10 cellular contexts compared by ENCODE assay signal in genomic region chr12:42568952-42569916, GRCh38. TPM values are rescaled to one million over a fixed set of nuclear protein-coding genes. Genes with fewer than 3 reads are reported as not detected.
A peak's percentile ranks its signal among the peaks of the same experiment; 100 is the strongest.
DNase-seq lines count a peak whose midpoint lies in the region; ATAC-seq and TF ChIP-seq lines count a peak whose summit lies in the region.
"Had no signal": no experiment of that assay in that cellular context is flagged by ENCODE, and none has a peak within 500 bp of the region (broad histone marks: within the 10 kb centered on the region; RNA-seq: fewer than 3 reads in every experiment).

No MANE protein-coding gene starts in this region.

- peak; percentile 47 to 63 for TF ChIP-seq CTCF in Caco-2 (IDR thresholded peaks at IDR 0.05; ENCODE audit: insufficient read depth in 1 of 2, low read depth in 1 of 2, low read length in 1 of 2, severe bottlenecking in 1 of 2, unreplicated experiment in 1 of 2)
- peak in 4 of 6 experiments; percentile 45 to 51 (median 48) for TF ChIP-seq CTCF in Peyer's patch (IDR thresholded peaks at IDR 0.05)
- TF ChIP-seq CTCF in fibroblast of lung (conservative IDR thresholded peaks at IDR 0.05 in 1 of 2, IDR thresholded peaks at IDR 0.05 in 1 of 2; ENCODE audit: low read depth in 1 of 2, low read length in 2 of 2): peak; percentile 56 to 68
- TF ChIP-seq CTCF in parathyroid adenoma (IDR thresholded peaks at IDR 0.05): peak; percentile 53

- peaks cover 7% of the 10 kb centered on the region for H3K4me1 Mint-ChIP-seq in Caco-2 (ENCODE audit: low read depth, unreplicated experiment)
- no peaks in the 10 kb centered on the region for H3K4me1 Mint-ChIP-seq in activated CD4-positive, alpha-beta T cell treated with anti-CD3 and anti-CD28 coated beads for 36 hours

- H3K27me3 Mint-ChIP-seq in Caco-2 (ENCODE audit: insufficient read depth, unreplicated experiment): no peaks in the 10 kb centered on the region
- H3K27me3 Mint-ChIP-seq in activated CD4-positive, alpha-beta T cell treated with anti-CD3 and anti-CD28 coated beads for 36 hours: peaks cover 10% of the 10 kb centered on the region

- peak; percentile 71 for ATAC-seq in GM19372 (IDR thresholded peaks at IDR 0.05; ENCODE audit: low read depth, unreplicated experiment)
- ATAC-seq in activated CD4-positive, alpha-beta T cell treated with anti-CD3 and anti-CD28 coated beads for 36 hours: no peak

- H3K4me3 Mint-ChIP-seq in Caco-2 (ENCODE audit: unreplicated experiment): no peak overlapping the region
- no peak overlapping the region for H3K4me3 Mint-ChIP-seq in activated CD4-positive, alpha-beta T cell treated with anti-CD3 and anti-CD28 coated beads for 36 hours

- CTCF ChIA-PET in Caco-2 (lab: Charles Lee): interaction anchor here (0.8 to 2.1 kb wide), 3 partner anchors 85 to 133 kb away, joined by 3 to 58 read pairs (median 4); no protein-coding TSS in a partner anchor
- CTCF ChIA-PET in activated CD4-positive, alpha-beta T cell treated with anti-CD3 and anti-CD28 coated beads for 36 hours (lab: Charles Lee): interaction anchor here (0.5 to 2.2 kb wide), 11 partner anchors 9 to 729 kb away, joined by 3 to 17 read pairs (median 3); no protein-coding TSS in a partner anchor

- no peaks in the 10 kb centered on the region for H4K20me1 ChIP-seq in fibroblast of lung (ENCODE audit: control insufficient read depth, extremely low read depth, insufficient read depth, low read length)

- H2AFZ ChIP-seq in fibroblast of lung (ENCODE audit: low read length) (no peak overlapping the region), parathyroid adenoma (no peak overlapping the region)

- intact Hi-C loops in Caco-2 (cut with micrococcal nuclease; ENCODE audit: unreplicated experiment): loop anchor here (1.0 to 5.0 kb wide), 6 partner anchors 86 to 1622 kb away; no protein-coding TSS in a partner anchor
- intact Hi-C loops in activated CD4-positive, alpha-beta T cell treated with anti-CD3 and anti-CD28 coated beads for 36 hours (cut with DNase I, micrococcal nuclease): loop anchor here in 1 of 2 experiments (1.0 to 5.0 kb wide), 3 partner anchors 87 to 1622 kb away; no protein-coding TSS in a partner anchor

- H3K4me2 ChIP-seq in fibroblast of lung (ENCODE audit: extremely low read depth, insufficient read depth, low read length): no peak overlapping the region
- H3K4me2 ChIP-seq in parathyroid adenoma (ENCODE audit: low read length): no peak overlapping the region

- no peaks in the 10 kb centered on the region for H3K9me3 ChIP-seq in Caco-2
- H3K9me3 ChIP-seq in HUES48 (ENCODE audit: control insufficient read depth, insufficient read depth, low read length): no peaks in the 10 kb centered on the region
- H3K9me3 ChIP-seq in Peyer's patch: no peaks in the 10 kb centered on the region
- no peaks in the 10 kb centered on the region for H3K9me3 ChIP-seq in fibroblast of lung (ENCODE audit: control insufficient read depth, insufficient read depth, low read depth, low read length)
- H3K9me3 ChIP-seq in parathyroid adenoma (ENCODE audit: control insufficient read depth, low read length): no peaks in the 10 kb centered on the region
- H3K9me3 ChIP-seq: neutrophil, SJSA1 had no signal

- no peaks in the 10 kb centered on the region for H3K9me3 Mint-ChIP-seq in Caco-2 (ENCODE audit: unreplicated experiment)
- no peaks in the 10 kb centered on the region for H3K9me3 Mint-ChIP-seq in activated CD4-positive, alpha-beta T cell treated with anti-CD3 and anti-CD28 coated beads for 36 hours (ENCODE audit: low read depth)

- DNase-seq in Caco-2: peak in 1 of 2 experiments; percentile 56
- DNase-seq in Peyer's patch: no peak
- DNase-seq in fibroblast of lung (ENCODE audit: low read depth in 2 of 2): peak; percentile 64 to 83
- DNase-seq in NCI-H345 (lab: John Stamatoyannopoulos, UW): no peak
- no peak for DNase-seq in activated CD4-positive, alpha-beta T cell treated with anti-CD3 and anti-CD28 coated beads for 36 hours

- H3K36me3 Mint-ChIP-seq in Caco-2 (ENCODE audit: insufficient read depth, unreplicated experiment): no peaks in the 10 kb centered on the region
- no peaks in the 10 kb centered on the region for H3K36me3 Mint-ChIP-seq in activated CD4-positive, alpha-beta T cell treated with anti-CD3 and anti-CD28 coated beads for 36 hours (ENCODE audit: low read depth)

- H3K9ac ChIP-seq in HUES48 (ENCODE audit: low read depth, low read length) (no peak overlapping the region), fibroblast of lung (ENCODE audit: insufficient read depth, low read length) (no peak overlapping the region), parathyroid adenoma (no peak overlapping the region)

- H3K27ac Mint-ChIP-seq in Caco-2 (ENCODE audit: unreplicated experiment): no peak overlapping the region
- H3K27ac Mint-ChIP-seq in activated CD4-positive, alpha-beta T cell treated with anti-CD3 and anti-CD28 coated beads for 36 hours: no peak overlapping the region

- H3K27ac ChIP-seq in HUES48 (ENCODE audit: low read depth, low read length): peak overlapping the region; percentile 40
- H3K27ac ChIP-seq in Peyer's patch: no peak overlapping the region
- H3K27ac ChIP-seq in fibroblast of lung (ENCODE audit: insufficient read depth, low read length): no peak overlapping the region
- H3K27ac ChIP-seq in parathyroid adenoma: no peak overlapping the region
- H3K27ac ChIP-seq: neutrophil, SJSA1 had no signal

- POLR2A ChIA-PET in Caco-2 (lab: Charles Lee): interaction anchor here (0.6 kb wide), 1 partner anchor 31 kb away, joined by 3 read pairs; no protein-coding TSS in a partner anchor
- POLR2A ChIA-PET in activated CD4-positive, alpha-beta T cell treated with anti-CD3 and anti-CD28 coated beads for 36 hours (lab: Charles Lee): no interaction called here

- no peaks in the 10 kb centered on the region for H3K27me3 ChIP-seq in Caco-2 (replicated peaks; ENCODE audit: control insufficient read depth, insufficient read depth, low read length)
- H3K27me3 ChIP-seq in HUES48 (ENCODE audit: control insufficient read depth, insufficient read depth, low read length): peaks cover 11% of the 10 kb centered on the region
- no peaks in the 10 kb centered on the region for H3K27me3 ChIP-seq in Peyer's patch
- no peaks in the 10 kb centered on the region for H3K27me3 ChIP-seq in fibroblast of lung (ENCODE audit: control insufficient read depth, insufficient read depth, low read length)
- no peaks in the 10 kb centered on the region for H3K27me3 ChIP-seq in parathyroid adenoma (ENCODE audit: control insufficient read depth, insufficient read depth, low read length)
- H3K27me3 ChIP-seq: SJSA1 had no signal

- BruUV-seq in Caco-2 (replicated peaks; lab: Mats Ljungman, UMichigan): no TSS peak

- no peak overlapping the region for H3K4me3 ChIP-seq in Caco-2 (ENCODE audit: low read depth, low read length)
- H3K4me3 ChIP-seq in HUES48 (ENCODE audit: low read depth, low read length): no peak overlapping the region
- no peak overlapping the region for H3K4me3 ChIP-seq in Peyer's patch
- H3K4me3 ChIP-seq in fibroblast of lung (replicated peaks in 1 of 4; ENCODE audit: control extremely low read depth in 1 of 4, insufficient read depth in 1 of 4, low read depth in 3 of 4, low read length in 4 of 4): no peak overlapping the region
- no peak overlapping the region for H3K4me3 ChIP-seq in parathyroid adenoma (ENCODE audit: low read depth, low read length)
- H3K4me3 ChIP-seq: SJSA1 had no signal

- H3K79me2 ChIP-seq in fibroblast of lung (ENCODE audit: control insufficient read depth, insufficient read depth, low read length): no peaks in the 10 kb centered on the region
- H3K79me2 ChIP-seq in parathyroid adenoma: no peaks in the 10 kb centered on the region

- H3K36me3 ChIP-seq in Caco-2 (ENCODE audit: control insufficient read depth, insufficient read depth, low read length) (no peaks in the 10 kb centered on the region), HUES48 (ENCODE audit: control insufficient read depth, insufficient read depth, low read length) (no peaks in the 10 kb centered on the region), Peyer's patch (no peaks in the 10 kb centered on the region), fibroblast of lung (ENCODE audit: control insufficient read depth, insufficient read depth, low read length) (no peaks in the 10 kb centered on the region), parathyroid adenoma (ENCODE audit: control insufficient read depth, insufficient read depth, low read length) (no peaks in the 10 kb centered on the region)
- H3K36me3 ChIP-seq: neutrophil, SJSA1 had no signal

- TF ChIP-seq POLR2A in Peyer's patch (IDR thresholded peaks at IDR 0.05): no peak

- H3K4me1 ChIP-seq in Caco-2: peaks cover 17% of the 10 kb centered on the region
- H3K4me1 ChIP-seq in HUES48 (ENCODE audit: control insufficient read depth, insufficient read depth, low read length): peaks cover 27% of the 10 kb centered on the region
- no peaks in the 10 kb centered on the region for H3K4me1 ChIP-seq in Peyer's patch
- no peaks in the 10 kb centered on the region for H3K4me1 ChIP-seq in fibroblast of lung (ENCODE audit: control insufficient read depth, extremely low read depth, insufficient read depth, low read length)
- no peaks in the 10 kb centered on the region for H3K4me1 ChIP-seq in parathyroid adenoma

RNA-seq across cellular contexts. Expression of gene PRICKLE1, which starts 20.3 kb away (rescaled TPM):
- total RNA-seq in Caco-2 (2022) (3.8 and 4.5 TPM in 2 replicates), Peyer's patch (10 to 100 TPM in 2 of 4 donors, 1 to 10 TPM in 1, under 1 TPM in 1; 0.53 to 12.6 (median 6.3) TPM), fibroblast of lung (4.1 and 9.6 TPM in 2 replicates)
- polyA plus RNA-seq in fibroblast of lung: 3.4 and 14.4 TPM in 2 replicates
- polyA plus RNA-seq in fibroblast of lung (2012): 3.5 and 11.9 TPM in 2 replicates
- 23.4 and 28.3 TPM in 2 replicates for polyA minus RNA-seq in fibroblast of lung (ENCODE audit: low replicate concordance)
- under 1 TPM; 0.21 to 0.30 TPM for total RNA-seq in activated CD4-positive, alpha-beta T cell treated with anti-CD3 and anti-CD28 coated beads for 36 hours

Comparison
In these comparisons a context has a peak if more than half of its experiments do, and no peak if none do; other contexts are left out.
1. DNase-seq: peak in fibroblast of lung (2 of 2); none in Peyer's patch (0 of 3), NCI-H345 (single experiment) and activated CD4-positive, alpha-beta T cell treated with anti-CD3 and anti-CD28 coated beads for 36 hours (single experiment).
2. Peak in every context shown above with its lines, with median percentiles within 50 percentile points of each other: CTCF ChIP-seq.